8 cellular contexts compared by ENCODE assay signal in genomic region chr11:115627071-115627470, GRCh38.
"Had no signal": no experiment of that assay in that cellular context is flagged by ENCODE, and none has a peak within 500 bp of the region (broad histone marks: within the 10 kb centered on the region; RNA-seq: fewer than 3 reads in every experiment).

No MANE protein-coding gene starts in this region.

- H3K27ac Mint-ChIP-seq: IgD-negative memory B cell had no signal

- ATAC-seq: HepG2, K562 had no signal

- H3K27ac ChIP-seq: HL-60 had no signal

- DNase-seq: IMR-90, KBM-7, KG1 had no signal

- FAIRE-seq: HepG2, HTR-8/SVneo, K562 had no signal

- H3K4me3 Mint-ChIP-seq: IgD-negative memory B cell had no signal

- H3K4me3 ChIP-seq: K562 had no signal

- H3K4me1 Mint-ChIP-seq: IgD-negative memory B cell had no signal
